ENCODE assay signal across 8 cellular contexts in genomic region chr15:57705746-57706404, GRCh38. TPM values are rescaled to one million over a fixed set of nuclear protein-coding genes. Genes with fewer than 3 reads are reported as not detected.
A peak's percentile ranks its signal among the peaks of the same experiment; 100 is the strongest.
DNase-seq lines count a peak whose midpoint lies in the region; TF ChIP-seq lines count a peak whose summit lies in the region.

No MANE protein-coding gene starts in this region.

- no peak for DNase-seq in activated naive CD4-positive, alpha-beta T cell treated with anti-CD3 and anti-CD28 coated beads for 36 hours
- DNase-seq in activated naive CD4-positive, alpha-beta T cell treated with anti-CD3 and anti-CD28 coated beads, Interleukin-2, amount 50 U/mL, for 16 hours, result no peak
- DNase-seq in MCF 10A (ENCODE audit: unreplicated experiment) (no peak), mesenchymal stem cell (no peak), uterus (no peak), GM19238 (ENCODE audit: insufficient read length, low spot score) (no peak), cerebellum (ENCODE audit: low spot score) (no peak), AML-193 (lab: John Stamatoyannopoulos, UW) (no peak)

- CTCF ChIA-PET in activated naive CD4-positive, alpha-beta T cell treated with anti-CD3 and anti-CD28 coated beads for 36 hours (lab: Charles Lee), result interaction anchor here (0.9 to 1.9 kb wide), 3 partner anchors 9 to 155 kb away, joined by 3 to 8 read pairs (median 5); no protein-coding TSS in a partner anchor
- CTCF ChIA-PET in MCF 10A (lab: Yijun Ruan, JAX), result interaction anchor here (0.5 to 1.9 kb wide), 9 partner anchors 9 to 367 kb away, joined by 3 to 7 read pairs (median 4); no protein-coding TSS in a partner anchor

- no peak overlapping the region for H3K23ac ChIP-seq in mesenchymal stem cell (ENCODE audit: low read length in 2 of 2)

- peak overlapping the region in 1 of 2 experiments; percentile 71 for H2BK12ac ChIP-seq in mesenchymal stem cell (ENCODE audit: low read length in 2 of 2)

- no peak for TF ChIP-seq POLR2A in uterus (IDR thresholded peaks at IDR 0.05)

- peaks cover 6% of the 10 kb centered on the region for H3K4me1 ChIP-seq in mesenchymal stem cell (ENCODE audit: control insufficient read depth, insufficient read depth, low read depth, low read length)
- H3K4me1 ChIP-seq in uterus, result peaks cover 0 to 4% of the 10 kb centered on the region in 2 donors

- H3K9me3 ChIP-seq in mesenchymal stem cell (ENCODE audit: control insufficient read depth, low read length), result no peaks in the 10 kb centered on the region
- H3K9me3 ChIP-seq in uterus, result no peaks in the 10 kb centered on the region

- 94% methylated on average over 10 of the region's 12 CpGs for WGBS in mesenchymal stem cell

- peaks cover 9% of the 10 kb centered on the region for H3K79me1 ChIP-seq in mesenchymal stem cell (replicated peaks; ENCODE audit: low read length, poor library complexity, severe bottlenecking)

- no peaks in the 10 kb centered on the region for H3K9me3 Mint-ChIP-seq in activated naive CD4-positive, alpha-beta T cell treated with anti-CD3 and anti-CD28 coated beads for 36 hours
- H3K9me3 Mint-ChIP-seq in MCF 10A (ENCODE audit: unreplicated experiment), result no peaks in the 10 kb centered on the region

- intact Hi-C loops in activated naive CD4-positive, alpha-beta T cell treated with anti-CD3 and anti-CD28 coated beads for 36 hours (cut with micrococcal nuclease), result loop anchor here (1.0 to 10.0 kb wide), 6 partner anchors 145 to 1983 kb away; partner anchors contain the start of genes BNIP2, RFX7, SLTM and ZNF280D
- intact Hi-C loops in MCF 10A (cut with micrococcal nuclease), result loop anchor here (2.0 kb wide), 2 partner anchors 25 to 145 kb away; no protein-coding TSS in a partner anchor
- intact Hi-C loops in uterus (cut with DNase I; ENCODE audit: low total_unique reads), result no loop called here

- no peaks in the 10 kb centered on the region for H3K27me3 ChIP-seq in mesenchymal stem cell (ENCODE audit: control insufficient read depth in 1 of 2, insufficient read depth in 1 of 2, low read length in 2 of 2)
- no peaks in the 10 kb centered on the region for H3K27me3 ChIP-seq in uterus

- no peak overlapping the region for H4K91ac ChIP-seq in mesenchymal stem cell (ENCODE audit: low read length)

- H3K4me2 ChIP-seq in mesenchymal stem cell (ENCODE audit: low read length, poor library complexity, severe bottlenecking), result peak overlapping the region; percentile 54

- H3K27ac Mint-ChIP-seq in activated naive CD4-positive, alpha-beta T cell treated with anti-CD3 and anti-CD28 coated beads for 36 hours, result peak overlapping the region; percentile 93
- H3K27ac Mint-ChIP-seq in MCF 10A (ENCODE audit: low read depth, unreplicated experiment), result peak overlapping the region; percentile 63

- BruUV-seq in MCF 10A (replicated peaks; lab: Mats Ljungman, UMichigan), result TSS peak; percentile 69

- no peaks in the 10 kb centered on the region for H3K27me3 Mint-ChIP-seq in activated naive CD4-positive, alpha-beta T cell treated with anti-CD3 and anti-CD28 coated beads for 36 hours (ENCODE audit: low read depth)
- no peaks in the 10 kb centered on the region for H3K27me3 Mint-ChIP-seq in MCF 10A (ENCODE audit: insufficient read depth, unreplicated experiment)

- H2AFZ ChIP-seq in mesenchymal stem cell (ENCODE audit: low read depth, low read length), result peak overlapping the region; percentile 81

- H3K18ac ChIP-seq in mesenchymal stem cell (ENCODE audit: low read depth in 1 of 2, low read length in 2 of 2), result peak overlapping the region in 1 of 2 experiments; percentile 66

- H3K9ac ChIP-seq in mesenchymal stem cell (ENCODE audit: low read length), result peak overlapping the region; percentile 99

- POLR2A ChIA-PET in MCF 10A (lab: Yijun Ruan, JAX), result interaction anchor here (0.6 to 4.5 kb wide), 23 partner anchors 10 to 1065 kb away, joined by 3 to 45 read pairs (median 5); partner anchors contain the start of gene MINDY2

- H3K14ac ChIP-seq in mesenchymal stem cell (ENCODE audit: low read length in 2 of 2), result no peak overlapping the region

- no peak overlapping the region for H2BK15ac ChIP-seq in mesenchymal stem cell (ENCODE audit: low read depth, poor library complexity, severe bottlenecking)

- H4K8ac ChIP-seq in mesenchymal stem cell (ENCODE audit: low read length), result peak overlapping the region; percentile 86

- peak overlapping the region; percentile 24 to 82 for H3K4ac ChIP-seq in mesenchymal stem cell (ENCODE audit: low read depth in 1 of 2, low read length in 2 of 2)

- peak overlapping the region; percentile 90 for H3K4me3 Mint-ChIP-seq in activated naive CD4-positive, alpha-beta T cell treated with anti-CD3 and anti-CD28 coated beads for 36 hours
- peak overlapping the region; percentile 79 for H3K4me3 Mint-ChIP-seq in MCF 10A (ENCODE audit: unreplicated experiment)

- no peak overlapping the region for H2BK5ac ChIP-seq in mesenchymal stem cell (ENCODE audit: low read depth, low read length, poor library complexity, severe bottlenecking)

- H3K4me1 Mint-ChIP-seq in activated naive CD4-positive, alpha-beta T cell treated with anti-CD3 and anti-CD28 coated beads for 36 hours (ENCODE audit: low read depth), result peaks cover 73% of the 10 kb centered on the region
- peaks cover 30% of the 10 kb centered on the region for H3K4me1 Mint-ChIP-seq in MCF 10A (ENCODE audit: insufficient read depth, unreplicated experiment)

- peaks cover 9 to 21% of the 10 kb centered on the region in 2 experiments for H3K36me3 ChIP-seq in mesenchymal stem cell (ENCODE audit: control insufficient read depth in 1 of 2, insufficient read depth in 2 of 2, low read depth in 1 of 2, low read length in 2 of 2)
- no peaks in the 10 kb centered on the region for H3K36me3 ChIP-seq in uterus

- peak overlapping the region in 1 of 2 experiments; percentile 97 for H3K4me3 ChIP-seq in mesenchymal stem cell (ENCODE audit: insufficient read depth in 1 of 2, low read depth in 1 of 2, low read length in 2 of 2)
- H3K4me3 ChIP-seq in uterus, result peak overlapping the region; percentile 95 to 98

- TF ChIP-seq CTCF in MCF 10A (IDR thresholded peaks at IDR 0.05; ENCODE audit: unreplicated experiment) (no peak), uterus (IDR thresholded peaks at IDR 0.05) (peak in 1 of 4 experiments; percentile 5)

- peak overlapping the region; percentile 37 for H3K27ac ChIP-seq in mesenchymal stem cell (ENCODE audit: low read length, poor library complexity, severe bottlenecking)
- peak overlapping the region; percentile 95 to 96 for H3K27ac ChIP-seq in uterus

- peak overlapping the region; percentile 79 for H2AK5ac ChIP-seq in mesenchymal stem cell (ENCODE audit: low read length, severe bottlenecking)

- peaks cover 27% of the 10 kb centered on the region for H3K36me3 Mint-ChIP-seq in activated naive CD4-positive, alpha-beta T cell treated with anti-CD3 and anti-CD28 coated beads for 36 hours (ENCODE audit: low read depth)
- peaks cover 21% of the 10 kb centered on the region for H3K36me3 Mint-ChIP-seq in MCF 10A (ENCODE audit: insufficient read depth, unreplicated experiment)

- H2BK120ac ChIP-seq in mesenchymal stem cell (ENCODE audit: low read depth, low read length), result no peak overlapping the region

RNA-seq across cellular contexts. Expression of gene POLR2M, which starts 0.6 kb away (rescaled TPM):
- total RNA-seq in activated naive CD4-positive, alpha-beta T cell treated with anti-CD3 and anti-CD28 coated beads for 36 hours, result 100 to 1,000 TPM; 107 to 114 TPM
- total RNA-seq in MCF 10A (2022), result 84.1 and 114 TPM in 2 replicates
- 138 TPM for polyA plus RNA-seq in mesenchymal stem cell (2013, experiment 1 of 2)
- polyA plus RNA-seq in mesenchymal stem cell (2013, experiment 2 of 2), result 131 TPM
- 1,000 to 10,000 TPM in 2 of 4 donors, 100 to 1,000 TPM in 1, 10 to 100 TPM in 1; 95.2 to 1,545 (median 900) TPM for total RNA-seq in uterus
- total RNA-seq in cerebellum, result 193 TPM
